In genomic region chr11:38323961-38324761, GRCh38 we compare ENCODE assay signal across 29 cellular contexts.
DNase-seq lines count a peak whose midpoint lies in the region; ATAC-seq and TF ChIP-seq lines count a peak whose summit lies in the region.
"Had no signal": no experiment of that assay in that cellular context is flagged by ENCODE, and none has a peak within 500 bp of the region (broad histone marks: within the 10 kb centered on the region; RNA-seq: fewer than 3 reads in every experiment).

No MANE protein-coding gene starts in this region.

- H3K36me3 Mint-ChIP-seq in activated T-cell treated with anti-CD3 and anti-CD28 coated beads, Interleukin-2, amount 50 U/mL, for 24 hours (ENCODE audit: low read depth) = no peaks in the 10 kb centered on the region
- H3K36me3 Mint-ChIP-seq in natural killer cell = no peaks in the 10 kb centered on the region
- H3K36me3 Mint-ChIP-seq: activated naive CD8-positive, alpha-beta T cell; CD8-positive, alpha-beta memory T cell; mesothelial cell of epicardium; naive thymus-derived CD4-positive, alpha-beta T cell had no signal

- DNase-seq in ELR (ENCODE audit: low read depth) (peak; percentile 2), M059J (ENCODE audit: low read depth) (peak; percentile 60), UCSD-AML1 (lab: John Stamatoyannopoulos, UW; ENCODE audit: unreplicated experiment) (peak; percentile 4), glomerular visceral epithelial cell (ENCODE audit: extremely low spot score) (peak; percentile 4), natural killer cell (no peak)
- DNase-seq in central memory CD4-positive, alpha-beta T cell = no peak
- DNase-seq in activated T-cell treated with anti-CD3 and anti-CD28 coated beads, Interleukin-2, amount 50 U/mL, for 24 hours = no peak
- no peak for DNase-seq in activated CD4-positive, alpha-beta T cell treated with anti-CD3 and anti-CD28 coated beads, Interleukin-2, amount 50 U/mL, for 1 hour
- DNase-seq: activated CD4-positive, alpha-beta T cell treated with anti-CD3 and anti-CD28 coated beads for 48 hours; activated effector memory CD4-positive, alpha-beta T cell treated with Interleukin-2 at 50 U/mL for 16 hours; anterior cingulate cortex; BE2C; CD8-positive, alpha-beta memory T cell; DMS 273 treated with DMSO at 0.1 percent for 48 hours; effector memory CD4-positive, alpha-beta T cell; KBM-7; naive thymus-derived CD4-positive, alpha-beta T cell; NCI-H1436 treated with DMSO at 0.1 percent for 48 hours; NCI-H2081 treated with DMSO at 0.1 percent for 48 hours; NCI-H2227 treated with DMSO at 0.1 percent for 48 hours; NCI-H526 treated with DMSO at 0.1 percent for 48 hours; Peyer's patch; stimulated activated CD4-positive, alpha-beta T cell treated with anti-CD3 and anti-CD28 coated beads, Interleukin-12 subunit alpha, Interleukin-12 subunit beta, amount 100 ng/mL, for 4 hours; stimulated activated CD4-positive, alpha-beta T cell treated with anti-CD3 and anti-CD28 coated beads, Interleukin-4, amount 100 ng/mL, for 24 hours; T-helper 9 cell had no signal

- H3K27me3 Mint-ChIP-seq in activated T-cell treated with anti-CD3 and anti-CD28 coated beads, Interleukin-2, amount 50 U/mL, for 24 hours = no peaks in the 10 kb centered on the region
- H3K27me3 Mint-ChIP-seq in natural killer cell (ENCODE audit: low read depth in 2 of 2) = no peaks in the 10 kb centered on the region
- H3K27me3 Mint-ChIP-seq: activated naive CD8-positive, alpha-beta T cell; CD8-positive, alpha-beta memory T cell; naive thymus-derived CD4-positive, alpha-beta T cell; progenitor cell of endocrine pancreas had no signal

- no peak overlapping the region for H3K27ac Mint-ChIP-seq in activated T-cell treated with anti-CD3 and anti-CD28 coated beads, Interleukin-2, amount 50 U/mL, for 24 hours
- no peak overlapping the region for H3K27ac Mint-ChIP-seq in natural killer cell
- H3K27ac Mint-ChIP-seq: activated naive CD8-positive, alpha-beta T cell; CD8-positive, alpha-beta memory T cell; mesothelial cell of epicardium; naive thymus-derived CD4-positive, alpha-beta T cell; progenitor cell of endocrine pancreas had no signal

- intact Hi-C loops in natural killer cell (cut with micrococcal nuclease) = no loop called here

- H3K4me1 Mint-ChIP-seq in activated T-cell treated with anti-CD3 and anti-CD28 coated beads, Interleukin-2, amount 50 U/mL, for 24 hours (ENCODE audit: low read depth) = no peaks in the 10 kb centered on the region
- no peaks in the 10 kb centered on the region for H3K4me1 Mint-ChIP-seq in natural killer cell
- H3K4me1 Mint-ChIP-seq: CD8-positive, alpha-beta memory T cell; naive thymus-derived CD4-positive, alpha-beta T cell had no signal

- H3K9me3 Mint-ChIP-seq in activated T-cell treated with anti-CD3 and anti-CD28 coated beads, Interleukin-2, amount 50 U/mL, for 24 hours = peaks cover 27% of the 10 kb centered on the region
- H3K9me3 Mint-ChIP-seq in natural killer cell = peaks cover 0 to 2% of the 10 kb centered on the region in 2 donors

- ATAC-seq in natural killer cell = no peak
- ATAC-seq: naive thymus-derived CD4-positive, alpha-beta T cell; sciatic nerve had no signal

- H3K4me3 Mint-ChIP-seq in activated T-cell treated with anti-CD3 and anti-CD28 coated beads, Interleukin-2, amount 50 U/mL, for 24 hours = no peak overlapping the region
- no peak overlapping the region for H3K4me3 Mint-ChIP-seq in natural killer cell
- H3K4me3 Mint-ChIP-seq: activated naive CD8-positive, alpha-beta T cell; CD8-positive, alpha-beta memory T cell; mesothelial cell of epicardium; naive thymus-derived CD4-positive, alpha-beta T cell had no signal

- TF ChIP-seq CTCF in natural killer cell (IDR thresholded peaks at IDR 0.05) = no peak

Comparison
In these comparisons a context has a peak if more than half of its experiments do, and no peak if none do; other contexts are left out.
1. DNase-seq: peak in ELR (single experiment), M059J (single experiment), UCSD-AML1 (single experiment) and glomerular visceral epithelial cell (single experiment); none in central memory CD4-positive, alpha-beta T cell (single experiment), activated T-cell treated with anti-CD3 and anti-CD28 coated beads, Interleukin-2, amount 50 U/mL, for 24 hours (single experiment), activated CD4-positive, alpha-beta T cell treated with anti-CD3 and anti-CD28 coated beads, Interleukin-2, amount 50 U/mL, for 1 hour (single experiment) and natural killer cell (single experiment).